Comparison of ENCODE assay signal across 9 cellular contexts in the genomic region with DNA sequence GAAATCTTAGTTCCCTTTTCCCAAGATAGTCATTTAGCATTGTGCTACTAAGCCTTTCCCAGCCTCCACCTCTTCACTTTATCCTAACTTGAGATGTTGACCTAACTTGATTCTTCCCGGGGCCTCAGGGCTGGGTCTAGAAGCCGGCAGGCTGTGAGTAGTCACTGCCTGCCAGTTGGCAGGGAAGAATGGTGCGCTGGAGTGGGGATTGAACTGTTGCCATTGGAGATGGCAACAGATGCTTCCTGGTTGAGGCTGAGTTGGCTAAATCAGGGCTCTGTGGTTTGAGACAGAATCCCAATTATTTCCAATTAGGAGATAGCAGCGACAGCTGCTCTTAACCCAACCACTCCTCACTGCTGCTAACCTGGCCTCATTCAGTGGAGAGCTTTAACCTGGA.
DNase-seq lines count a peak whose midpoint lies in the region; ATAC-seq and TF ChIP-seq lines count a peak whose summit lies in the region.
"Had no signal": no experiment of that assay in that cellular context is flagged by ENCODE, and none has a peak within 500 bp of the region (broad histone marks: within the 10 kb centered on the region; RNA-seq: fewer than 3 reads in every experiment).

No MANE protein-coding gene starts in this region.

- H3K4me1 ChIP-seq in stomach: peaks cover 0 to 12% (median 0%) of the 10 kb centered on the region in 4 donors

- CTCF ChIA-PET in activated naive CD4-positive, alpha-beta T cell treated with anti-CD3 and anti-CD28 coated beads, Interleukin-2, amount 10 ng/mL, durations not matched to agents 7 days and 5 days (lab: Charles Lee): no interaction called here

- no peaks in the 10 kb centered on the region for H3K9me3 ChIP-seq in stomach

- intact Hi-C loops in stomach (cut with DNase I; ENCODE audit: low total_unique reads): no loop called here

- DNase-seq in NCI-H1092 (lab: John Stamatoyannopoulos, UW) (peak; percentile 46), anterior cingulate cortex (lab: John Stamatoyannopoulos, UW) (peak in 50 of 58 donors; percentile 12 to 89 (median 58)), hypothalamus (lab: John Stamatoyannopoulos, UW) (peak in 39 of 51 donors; percentile 1 to 77 (median 41)), stomach (no peak), NOMO-1 treated with DMSO at 0.1 percent for 48 hours (lab: John Stamatoyannopoulos, UW; ENCODE audit: unreplicated experiment) (no peak)
- DNase-seq in stimulated activated CD4-positive, alpha-beta T cell treated with anti-CD3 and anti-CD28 coated beads, Interleukin-15, amount 100 ng/mL, for 24 hours: no peak
- no peak for DNase-seq in activated naive CD4-positive, alpha-beta T cell treated with anti-CD3 and anti-CD28 coated beads, Interleukin-2, amount 10 ng/mL, durations not matched to agents 7 days and 5 days

- no peak overlapping the region for H3K4me3 Mint-ChIP-seq in activated naive CD4-positive, alpha-beta T cell treated with anti-CD3 and anti-CD28 coated beads, Interleukin-2, amount 10 ng/mL, durations not matched to agents 7 days and 5 days
- H3K4me3 Mint-ChIP-seq: T-helper 2 cell treated with Interferon-gamma antibody and Interleukin-4, amounts not matched to agents 5 μg/mL and 100 μg/mL, for 36 hours had no signal

- no peaks in the 10 kb centered on the region for H3K36me3 ChIP-seq in stomach

- H3K4me3 ChIP-seq in stomach: no peak overlapping the region

- H3K27me3 ChIP-seq in stomach: no peaks in the 10 kb centered on the region

- WGBS in stomach, 5 donors: 33 to 63% (median 49%) methylated on average over 4 of the region's 4 CpGs

- no peaks in the 10 kb centered on the region for H3K27me3 Mint-ChIP-seq in activated naive CD4-positive, alpha-beta T cell treated with anti-CD3 and anti-CD28 coated beads, Interleukin-2, amount 10 ng/mL, durations not matched to agents 7 days and 5 days

- TF ChIP-seq POLR2A in stomach (IDR thresholded peaks at IDR 0.05): no peak

- no peak overlapping the region for H3K27ac Mint-ChIP-seq in activated naive CD4-positive, alpha-beta T cell treated with anti-CD3 and anti-CD28 coated beads, Interleukin-2, amount 10 ng/mL, durations not matched to agents 7 days and 5 days
- H3K27ac Mint-ChIP-seq: T-helper 2 cell treated with Interferon-gamma antibody and Interleukin-4, amounts not matched to agents 5 μg/mL and 100 μg/mL, for 36 hours had no signal

- H3K9me3 Mint-ChIP-seq in activated naive CD4-positive, alpha-beta T cell treated with anti-CD3 and anti-CD28 coated beads, Interleukin-2, amount 10 ng/mL, durations not matched to agents 7 days and 5 days: peaks cover 3% of the 10 kb centered on the region
- H3K9me3 Mint-ChIP-seq: T-helper 2 cell treated with Interferon-gamma antibody and Interleukin-4, amounts not matched to agents 5 μg/mL and 100 μg/mL, for 36 hours had no signal

- no peak for TF ChIP-seq CTCF in stomach (IDR thresholded peaks at IDR 0.05)

- H3K4me1 Mint-ChIP-seq in activated naive CD4-positive, alpha-beta T cell treated with anti-CD3 and anti-CD28 coated beads, Interleukin-2, amount 10 ng/mL, durations not matched to agents 7 days and 5 days: no peaks in the 10 kb centered on the region

- peak overlapping the region in 4 of 5 donors; percentile 52 to 77 (median 54) for H3K27ac ChIP-seq in stomach

- no peak for TF ChIP-seq EP300 in stomach (IDR thresholded peaks at IDR 0.05)

- ATAC-seq in HG02981 (IDR thresholded peaks at IDR 0.05; ENCODE audit: unreplicated experiment): no peak

- H3K36me3 Mint-ChIP-seq in activated naive CD4-positive, alpha-beta T cell treated with anti-CD3 and anti-CD28 coated beads, Interleukin-2, amount 10 ng/mL, durations not matched to agents 7 days and 5 days: no peaks in the 10 kb centered on the region

Comparison
In these comparisons a context has a peak if more than half of its experiments do, and no peak if none do; other contexts are left out.
1. DNase-seq: peak in NCI-H1092 (single experiment), anterior cingulate cortex (50 of 58) and hypothalamus (39 of 51); none in stomach (single experiment), NOMO-1 treated with DMSO at 0.1 percent for 48 hours (single experiment), stimulated activated CD4-positive, alpha-beta T cell treated with anti-CD3 and anti-CD28 coated beads, Interleukin-15, amount 100 ng/mL, for 24 hours (single experiment) and activated naive CD4-positive, alpha-beta T cell treated with anti-CD3 and anti-CD28 coated beads, Interleukin-2, amount 10 ng/mL, durations not matched to agents 7 days and 5 days (single experiment).